21 cellular contexts compared by ENCODE assay signal in genomic region chr12:52817003-52817698, GRCh38. TPM values are rescaled to one million over a fixed set of nuclear protein-coding genes. Genes with fewer than 3 reads are reported as not detected.
DNase-seq lines count a peak whose midpoint lies in the region; ATAC-seq and TF ChIP-seq lines count a peak whose summit lies in the region.
"Had no signal": no experiment of that assay in that cellular context is flagged by ENCODE, and none has a peak within 500 bp of the region (broad histone marks: within the 10 kb centered on the region; RNA-seq: fewer than 3 reads in every experiment).

No MANE protein-coding gene starts in this region.

- peaks cover 2% of the 10 kb centered on the region for H3K27me3 Mint-ChIP-seq in activated naive CD8-positive, alpha-beta T cell treated with anti-CD3 and anti-CD28 coated beads, Interleukin-2, amount 10 ng/mL, durations not matched to agents 7 days and 5 days
- no peaks in the 10 kb centered on the region for H3K27me3 Mint-ChIP-seq in activated naive CD8-positive, alpha-beta T cell treated with anti-CD3 and anti-CD28 coated beads for 36 hours
- H3K27me3 Mint-ChIP-seq in naive thymus-derived CD8-positive, alpha-beta T cell: peaks cover 0 to 4% (median 0%) of the 10 kb centered on the region in 5 donors
- peaks cover 13% of the 10 kb centered on the region for H3K27me3 Mint-ChIP-seq in neural progenitor cell (ENCODE audit: insufficient read depth, low read depth)

- 84 to 89% (median 86%) methylated on average over 8 of the region's 8 CpGs for WGBS in spleen, 5 donors

- H3K36me3 ChIP-seq in spleen: no peaks in the 10 kb centered on the region
- no peaks in the 10 kb centered on the region for H3K36me3 ChIP-seq in neural progenitor cell
- H3K36me3 ChIP-seq: HAP-1 had no signal

- H3K4me1 Mint-ChIP-seq in activated naive CD8-positive, alpha-beta T cell treated with anti-CD3 and anti-CD28 coated beads, Interleukin-2, amount 10 ng/mL, durations not matched to agents 7 days and 5 days: peaks cover 8% of the 10 kb centered on the region
- H3K4me1 Mint-ChIP-seq in activated naive CD8-positive, alpha-beta T cell treated with anti-CD3 and anti-CD28 coated beads for 36 hours: peaks cover 8% of the 10 kb centered on the region
- peaks cover 10 to 22% (median 15%) of the 10 kb centered on the region in 4 donors for H3K4me1 Mint-ChIP-seq in naive thymus-derived CD8-positive, alpha-beta T cell
- peaks cover 25% of the 10 kb centered on the region for H3K4me1 Mint-ChIP-seq in neural progenitor cell

- ATAC-seq in activated naive CD8-positive, alpha-beta T cell treated with anti-CD3 and anti-CD28 coated beads, Interleukin-2, amount 10 ng/mL, durations not matched to agents 7 days and 5 days (ENCODE audit: low read depth): no peak
- no peak for ATAC-seq in naive thymus-derived CD8-positive, alpha-beta T cell
- no peak for ATAC-seq in HG02678 (IDR thresholded peaks at IDR 0.05; ENCODE audit: unreplicated experiment)

- no peaks in the 10 kb centered on the region for H3K9me3 Mint-ChIP-seq in activated naive CD8-positive, alpha-beta T cell treated with anti-CD3 and anti-CD28 coated beads, Interleukin-2, amount 10 ng/mL, durations not matched to agents 7 days and 5 days
- H3K9me3 Mint-ChIP-seq in activated naive CD8-positive, alpha-beta T cell treated with anti-CD3 and anti-CD28 coated beads for 36 hours: no peaks in the 10 kb centered on the region
- H3K9me3 Mint-ChIP-seq in naive thymus-derived CD8-positive, alpha-beta T cell: no peaks in the 10 kb centered on the region
- H3K9me3 Mint-ChIP-seq in neural progenitor cell: no peaks in the 10 kb centered on the region
- H3K9me3 Mint-ChIP-seq: CD4-positive, alpha-beta memory T cell; HFFc6 had no signal

- H3K9me3 ChIP-seq in spleen (no peaks in the 10 kb centered on the region), neural progenitor cell (ENCODE audit: low read depth) (no peaks in the 10 kb centered on the region)
- H3K9me3 ChIP-seq: HAP-1 had no signal

- H2AFZ ChIP-seq in neural progenitor cell (replicated peaks): no peak overlapping the region

- H3K4me3 Mint-ChIP-seq in activated naive CD8-positive, alpha-beta T cell treated with anti-CD3 and anti-CD28 coated beads, Interleukin-2, amount 10 ng/mL, durations not matched to agents 7 days and 5 days: no peak overlapping the region
- no peak overlapping the region for H3K4me3 Mint-ChIP-seq in activated naive CD8-positive, alpha-beta T cell treated with anti-CD3 and anti-CD28 coated beads for 36 hours
- peak overlapping the region in 6 of 10 donors; percentile 2 to 50 (median 24) for H3K4me3 Mint-ChIP-seq in naive thymus-derived CD8-positive, alpha-beta T cell
- H3K4me3 Mint-ChIP-seq in neural progenitor cell: no peak overlapping the region
- H3K4me3 Mint-ChIP-seq: CD4-positive, alpha-beta memory T cell; HFFc6 had no signal

- peaks cover 0 to 12% (median 0%) of the 10 kb centered on the region in 7 donors for H3K27me3 ChIP-seq in spleen (replicated peaks in 1 of 7)
- no peaks in the 10 kb centered on the region for H3K27me3 ChIP-seq in neural progenitor cell

- H3K4me3 ChIP-seq in spleen: no peak overlapping the region
- H3K4me3 ChIP-seq in neural progenitor cell: no peak overlapping the region
- H3K4me3 ChIP-seq: HAP-1 had no signal

- TF ChIP-seq POLR2A in spleen (IDR thresholded peaks at IDR 0.05): no peak

- no peaks in the 10 kb centered on the region for H4K20me1 ChIP-seq in neural progenitor cell (ENCODE audit: low read depth)

- H3K9ac ChIP-seq in neural progenitor cell: no peak overlapping the region

- H3K4me2 ChIP-seq in neural progenitor cell: no peak overlapping the region

- DNase-seq in activated naive CD8-positive, alpha-beta T cell treated with anti-CD3 and anti-CD28 coated beads, Interleukin-2, amount 10 ng/mL, durations not matched to agents 7 days and 5 days: no peak
- no peak for DNase-seq in activated naive CD8-positive, alpha-beta T cell treated with anti-CD3 and anti-CD28 coated beads for 36 hours
- DNase-seq in naive thymus-derived CD8-positive, alpha-beta T cell: no peak
- DNase-seq in spleen: peak; percentile 39
- no peak for DNase-seq in neural progenitor cell (ENCODE audit: low spot score)
- DNase-seq: C1 segment of cervical spinal cord; Calu3; CD4-positive, alpha-beta memory T cell; COR-L47; DMS53; DMS79 treated with DMSO at 0.1 percent for 48 hours; GF-D8; GOT3; HFFc6 had no signal

- TF ChIP-seq CTCF in spleen (IDR thresholded peaks at IDR 0.05 in 8 of 11, conservative IDR thresholded peaks at IDR 0.05 in 3 of 11) (no peak), neural progenitor cell (IDR thresholded peaks at IDR 0.05) (no peak)

- intact Hi-C loops in spleen (cut with DNase I; ENCODE audit: low total_unique reads): no loop called here

- no peaks in the 10 kb centered on the region for H3K36me3 Mint-ChIP-seq in activated naive CD8-positive, alpha-beta T cell treated with anti-CD3 and anti-CD28 coated beads, Interleukin-2, amount 10 ng/mL, durations not matched to agents 7 days and 5 days
- no peaks in the 10 kb centered on the region for H3K36me3 Mint-ChIP-seq in activated naive CD8-positive, alpha-beta T cell treated with anti-CD3 and anti-CD28 coated beads for 36 hours
- H3K36me3 Mint-ChIP-seq in naive thymus-derived CD8-positive, alpha-beta T cell: no peaks in the 10 kb centered on the region
- no peaks in the 10 kb centered on the region for H3K36me3 Mint-ChIP-seq in neural progenitor cell
- H3K36me3 Mint-ChIP-seq: CD4-positive, alpha-beta memory T cell had no signal

- POLR2A ChIA-PET in activated naive CD8-positive, alpha-beta T cell treated with anti-CD3 and anti-CD28 coated beads, Interleukin-2, amount 10 ng/mL, durations not matched to agents 7 days and 5 days (lab: Charles Lee): no interaction called here
- POLR2A ChIA-PET in naive thymus-derived CD8-positive, alpha-beta T cell (lab: Charles Lee): no interaction called here

- peak overlapping the region; percentile 35 for H3K27ac Mint-ChIP-seq in activated naive CD8-positive, alpha-beta T cell treated with anti-CD3 and anti-CD28 coated beads, Interleukin-2, amount 10 ng/mL, durations not matched to agents 7 days and 5 days
- H3K27ac Mint-ChIP-seq in activated naive CD8-positive, alpha-beta T cell treated with anti-CD3 and anti-CD28 coated beads for 36 hours: no peak overlapping the region
- peak overlapping the region in 3 of 10 donors; percentile 49 to 76 (median 64) for H3K27ac Mint-ChIP-seq in naive thymus-derived CD8-positive, alpha-beta T cell
- no peak overlapping the region for H3K27ac Mint-ChIP-seq in neural progenitor cell
- H3K27ac Mint-ChIP-seq: HFFc6 had no signal

- peaks cover 12% of the 10 kb centered on the region for H3F3A ChIP-seq in neural progenitor cell (ENCODE audit: low read depth)

- H3K79me2 ChIP-seq in neural progenitor cell (ENCODE audit: low read depth): no peaks in the 10 kb centered on the region

- H3K27ac ChIP-seq in spleen: no peak overlapping the region
- H3K27ac ChIP-seq in neural progenitor cell: no peak overlapping the region

- H3K4me1 ChIP-seq in spleen: peaks cover 0 to 9% (median 1%) of the 10 kb centered on the region in 6 donors
- peaks cover 40% of the 10 kb centered on the region for H3K4me1 ChIP-seq in neural progenitor cell
- H3K4me1 ChIP-seq: HAP-1 had no signal

RNA-seq across cellular contexts. Expression of gene KRT4, which starts 3.2 kb away (rescaled TPM):
- not detected for total RNA-seq in activated naive CD8-positive, alpha-beta T cell treated with anti-CD3 and anti-CD28 coated beads, Interleukin-2, amount 10 ng/mL, durations not matched to agents 7 days and 5 days
- under 1 TPM in 1 of 2 experiments, not detected in 1; 0.22 TPM for total RNA-seq in activated naive CD8-positive, alpha-beta T cell treated with anti-CD3 and anti-CD28 coated beads for 36 hours
- not detected for total RNA-seq in naive thymus-derived CD8-positive, alpha-beta T cell
- polyA plus RNA-seq in naive thymus-derived CD8-positive, alpha-beta T cell: not detected
- under 1 TPM in 1 of 7 donors, not detected in 6; 0.37 TPM for total RNA-seq in spleen
- 1 to 10 TPM in 2 of 3 donors, under 1 TPM in 1; 0.55 to 3.4 (median 1.4) TPM for polyA plus RNA-seq in spleen
- total RNA-seq in neural progenitor cell (ENCODE audit: low replicate concordance): not detected in 2 replicates
- total RNA-seq: A172; A673; Calu3; CD4-positive, alpha-beta memory T cell; Daoy; G401 had no signal
- polyA plus RNA-seq: CD4-positive, alpha-beta memory T cell had no signal

RNA-seq across cellular contexts. Expression of gene KRT79, which starts 17.0 kb away (rescaled TPM):
- not detected for total RNA-seq in activated naive CD8-positive, alpha-beta T cell treated with anti-CD3 and anti-CD28 coated beads, Interleukin-2, amount 10 ng/mL, durations not matched to agents 7 days and 5 days
- under 1 TPM; 0.95 to 0.96 TPM for total RNA-seq in activated naive CD8-positive, alpha-beta T cell treated with anti-CD3 and anti-CD28 coated beads for 36 hours
- not detected for total RNA-seq in naive thymus-derived CD8-positive, alpha-beta T cell
- polyA plus RNA-seq in naive thymus-derived CD8-positive, alpha-beta T cell: not detected
- total RNA-seq in spleen (under 1 TPM in 1 of 7 donors, not detected in 6; 0.37 TPM), neural progenitor cell (ENCODE audit: low replicate concordance) (not detected in 2 replicates)
- under 1 TPM in 2 of 3 donors, not detected in 1; 0.15 to 0.19 TPM for polyA plus RNA-seq in spleen
- total RNA-seq: A673; Calu3; CD4-positive, alpha-beta memory T cell; G401; HFFc6 had no signal
- polyA plus RNA-seq: BJ; CD4-positive, alpha-beta memory T cell had no signal

RNA-seq across cellular contexts. Expression of gene KRT3, which starts 21.2 kb away (rescaled TPM):
- not detected for total RNA-seq in activated naive CD8-positive, alpha-beta T cell treated with anti-CD3 and anti-CD28 coated beads, Interleukin-2, amount 10 ng/mL, durations not matched to agents 7 days and 5 days
- not detected for total RNA-seq in activated naive CD8-positive, alpha-beta T cell treated with anti-CD3 and anti-CD28 coated beads for 36 hours
- total RNA-seq in naive thymus-derived CD8-positive, alpha-beta T cell: not detected
- polyA plus RNA-seq in naive thymus-derived CD8-positive, alpha-beta T cell: not detected
- not detected for total RNA-seq in spleen
- not detected for polyA plus RNA-seq in spleen
- not detected in 2 replicates for total RNA-seq in neural progenitor cell (ENCODE audit: low replicate concordance)
- total RNA-seq: A172; A673; Calu3; CD4-positive, alpha-beta memory T cell; Daoy; G401; HFFc6 had no signal
- polyA plus RNA-seq: BJ; CD4-positive, alpha-beta memory T cell had no signal

RNA-seq across cellular contexts. Expression of gene KRT78, which starts 31.6 kb away (rescaled TPM):
- not detected for total RNA-seq in activated naive CD8-positive, alpha-beta T cell treated with anti-CD3 and anti-CD28 coated beads, Interleukin-2, amount 10 ng/mL, durations not matched to agents 7 days and 5 days
- not detected for total RNA-seq in activated naive CD8-positive, alpha-beta T cell treated with anti-CD3 and anti-CD28 coated beads for 36 hours
- total RNA-seq in naive thymus-derived CD8-positive, alpha-beta T cell: not detected
- not detected for polyA plus RNA-seq in naive thymus-derived CD8-positive, alpha-beta T cell
- total RNA-seq in spleen: not detected
- under 1 TPM in 2 of 3 donors, not detected in 1; 0.24 to 0.83 TPM for polyA plus RNA-seq in spleen
- total RNA-seq in neural progenitor cell (ENCODE audit: low replicate concordance): not detected in 2 replicates
- total RNA-seq: A172; A673; CD4-positive, alpha-beta memory T cell; Daoy had no signal
- polyA plus RNA-seq: BJ; CD4-positive, alpha-beta memory T cell had no signal

RNA-seq across cellular contexts. Expression of gene KRT76, which starts 40.0 kb away (rescaled TPM):
- not detected for total RNA-seq in activated naive CD8-positive, alpha-beta T cell treated with anti-CD3 and anti-CD28 coated beads, Interleukin-2, amount 10 ng/mL, durations not matched to agents 7 days and 5 days
- not detected for total RNA-seq in activated naive CD8-positive, alpha-beta T cell treated with anti-CD3 and anti-CD28 coated beads for 36 hours
- not detected for total RNA-seq in naive thymus-derived CD8-positive, alpha-beta T cell
- not detected for polyA plus RNA-seq in naive thymus-derived CD8-positive, alpha-beta T cell
- total RNA-seq in spleen (not detected), neural progenitor cell (ENCODE audit: low replicate concordance) (not detected in 2 replicates)
- polyA plus RNA-seq in spleen: not detected
- total RNA-seq: A172; A673; Calu3; CD4-positive, alpha-beta memory T cell; Daoy; G401; HFFc6 had no signal
- polyA plus RNA-seq: BJ; CD4-positive, alpha-beta memory T cell had no signal

Comparison
In these comparisons a context has a peak if more than half of its experiments do, and no peak if none do; other contexts are left out.
1. H3K4me3 Mint-ChIP-seq: peak in naive thymus-derived CD8-positive, alpha-beta T cell (6 of 10); none in activated naive CD8-positive, alpha-beta T cell treated with anti-CD3 and anti-CD28 coated beads, Interleukin-2, amount 10 ng/mL, durations not matched to agents 7 days and 5 days (single experiment), activated naive CD8-positive, alpha-beta T cell treated with anti-CD3 and anti-CD28 coated beads for 36 hours (single experiment) and neural progenitor cell (single experiment).